Comparison of ENCODE assay signal across 13 cellular contexts in genomic region chr1:27161594-27161993, GRCh38. TPM values are rescaled to one million over a fixed set of nuclear protein-coding genes. Genes with fewer than 3 reads are reported as not detected.
DNase-seq lines count a peak whose midpoint lies in the region; ATAC-seq and TF ChIP-seq lines count a peak whose summit lies in the region.
"Had no signal": no experiment of that assay in that cellular context is flagged by ENCODE, and none has a peak within 500 bp of the region (broad histone marks: within the 10 kb centered on the region; RNA-seq: fewer than 3 reads in every experiment).

No MANE protein-coding gene starts in this region.

- peak in 1 of 2 donors; percentile 27 for TF ChIP-seq POLR2A in Peyer's patch (IDR thresholded peaks at IDR 0.05)
- no peak for TF ChIP-seq POLR2A in thyroid gland (IDR thresholded peaks at IDR 0.05)

- TF ChIP-seq CTCF in Peyer's patch (IDR thresholded peaks at IDR 0.05) (no peak), thyroid gland (IDR thresholded peaks at IDR 0.05) (no peak), A673 (conservative IDR thresholded peaks at IDR 0.05; ENCODE audit: low read depth, low read length) (no peak)

- DNase-seq in Caki2 (ENCODE audit: low read depth) (peak; percentile 52), Peyer's patch (peak in 1 of 3 donors; percentile 70), left colon (peak in 1 of 2 donors; percentile 45), thyroid gland (no peak), A673 (ENCODE audit: low spot score) (no peak), DMS114 treated with DMSO at 0.1 percent for 48 hours (lab: John Stamatoyannopoulos, UW; ENCODE audit: unreplicated experiment) (no peak), pons (ENCODE audit: low spot score) (no peak)
- DNase-seq: endodermal cell, left ventricle myocardium inferior had no signal

- no TSS peak for BruUV-seq in A673 (replicated peaks; lab: Mats Ljungman, UMichigan)

- intact Hi-C loops in left colon (cut with DNase I, micrococcal nuclease) (no loop called here), thyroid gland (cut with DNase I) (no loop called here), A673 (cut with micrococcal nuclease; ENCODE audit: unreplicated experiment) (no loop called here)

- 83 to 88% methylated on average over 5 of the region's 5 CpGs for WGBS in thyroid gland, 2 donors

- POLR2A ChIA-PET in A673 (lab: Charles Lee; ENCODE audit: low non-redundant PET) = no interaction called here

- H3K27ac ChIP-seq in Peyer's patch (peak overlapping the region; percentile 70 to 90 (median 76)), thyroid gland (no peak overlapping the region), A673 (ENCODE audit: low read depth, low read length, poor library complexity, severe bottlenecking) (no peak overlapping the region)
- H3K27ac ChIP-seq: left ventricle myocardium inferior had no signal

- ATAC-seq in GM21390 (IDR thresholded peaks at IDR 0.05; ENCODE audit: unreplicated experiment) (peak; percentile 49), left colon (peak; percentile 97)
- ATAC-seq: GM23338, Panc1 had no signal

- in situ Hi-C loops in Caki2 (cut with HindIII; ENCODE audit: low pct_unique_long_range_greater_than_20kb, low sequenced_read_pairs) = no loop called here

- no peaks in the 10 kb centered on the region for H3K36me3 ChIP-seq in Peyer's patch
- H3K36me3 ChIP-seq in thyroid gland = no peaks in the 10 kb centered on the region
- no peaks in the 10 kb centered on the region for H3K36me3 ChIP-seq in A673 (ENCODE audit: insufficient read depth, low read length, poor library complexity, severe bottlenecking)
- H3K36me3 ChIP-seq: left ventricle myocardium inferior had no signal

- H3K9me3 ChIP-seq in Peyer's patch (no peaks in the 10 kb centered on the region), thyroid gland (no peaks in the 10 kb centered on the region), A673 (ENCODE audit: low read depth, low read length, poor library complexity, severe bottlenecking) (no peaks in the 10 kb centered on the region)
- H3K9me3 ChIP-seq: left ventricle myocardium inferior had no signal

- CTCF ChIA-PET in A673 (lab: Charles Lee) = no interaction called here

- peaks cover 0 to 6% (median 4%) of the 10 kb centered on the region in 4 donors for H3K4me1 ChIP-seq in Peyer's patch
- no peaks in the 10 kb centered on the region for H3K4me1 ChIP-seq in thyroid gland
- no peaks in the 10 kb centered on the region for H3K4me1 ChIP-seq in A673 (ENCODE audit: insufficient read depth, low read length, poor library complexity, severe bottlenecking)

- H3K27me3 ChIP-seq in Peyer's patch (no peaks in the 10 kb centered on the region), thyroid gland (no peaks in the 10 kb centered on the region), A673 (replicated peaks; ENCODE audit: insufficient read depth, low read depth, low read length, poor library complexity) (no peaks in the 10 kb centered on the region)

- H3K4me3 ChIP-seq in Peyer's patch (no peak overlapping the region), thyroid gland (replicated peaks in 1 of 3) (no peak overlapping the region), A673 (ENCODE audit: low read depth, low read length, poor library complexity, severe bottlenecking) (no peak overlapping the region)
- H3K4me3 ChIP-seq: GM23338, left ventricle myocardium inferior, skin epidermis had no signal

RNA-seq across cellular contexts. Expression of gene SLC9A1, which starts 6.7 kb away (rescaled TPM):
- 2.9 and 4.3 TPM in 2 replicates for total RNA-seq in Caki2 (2014; rRNA removed; shearing (Covaris generic); ENCODE audit: low replicate concordance)
- 10 to 100 TPM in 3 of 4 donors, 1 to 10 TPM in 1; 5.8 to 68.3 (median 48.2) TPM for total RNA-seq in Peyer's patch
- 100 to 1,000 TPM; 122 to 131 TPM for total RNA-seq in left colon
- total RNA-seq in thyroid gland = 10 to 100 TPM; 13.3 to 26.1 (median 19.9) TPM
- total RNA-seq in A673 (2021) = 27.0 and 30.2 TPM in 2 replicates

Comparison
In these comparisons a context has a peak if more than half of its experiments do, and no peak if none do; other contexts are left out.
1. H3K27ac ChIP-seq: peak in Peyer's patch (4 of 4); none in thyroid gland (0 of 3) and A673 (single experiment).